Comparison of ENCODE assay signal across 8 cellular contexts in the genomic region with DNA sequence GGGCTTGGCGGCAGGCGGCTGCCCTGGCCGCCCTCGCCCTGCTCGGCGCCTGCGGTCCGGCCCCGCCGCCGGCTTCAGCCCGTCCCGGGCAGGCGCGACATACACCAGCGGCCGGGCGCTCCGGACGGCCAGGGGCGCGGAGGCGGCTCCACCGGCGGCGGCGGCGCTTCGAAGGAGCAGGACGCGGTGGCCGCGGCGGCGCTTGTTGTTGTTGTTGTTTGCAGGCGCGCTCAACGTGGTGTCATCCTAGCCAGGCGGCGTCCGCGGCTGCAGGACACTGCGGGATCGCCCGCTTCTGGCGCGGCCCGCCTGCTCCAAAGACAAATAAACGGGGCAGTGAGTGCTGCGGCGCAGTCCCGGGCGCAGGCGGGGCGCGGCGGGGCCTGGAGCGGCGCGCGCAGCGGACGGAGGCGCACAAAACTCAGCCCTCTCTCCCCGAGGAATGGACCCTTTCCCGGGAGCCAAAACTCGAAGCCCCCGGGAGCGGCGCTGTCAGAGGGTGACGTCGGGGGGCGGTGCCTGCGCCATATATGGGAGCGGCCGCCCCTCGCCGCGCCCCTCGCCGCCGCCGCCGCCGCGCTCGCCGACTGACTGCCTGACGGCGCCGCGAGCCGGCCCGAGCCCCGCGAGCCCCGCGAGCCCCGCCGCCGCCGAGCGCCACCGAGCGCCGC.
A peak's percentile ranks its signal among the peaks of the same experiment; 100 is the strongest.
DNase-seq lines count a peak whose midpoint lies in the region; ATAC-seq lines count a peak whose summit lies in the region.

A gene with protein sequence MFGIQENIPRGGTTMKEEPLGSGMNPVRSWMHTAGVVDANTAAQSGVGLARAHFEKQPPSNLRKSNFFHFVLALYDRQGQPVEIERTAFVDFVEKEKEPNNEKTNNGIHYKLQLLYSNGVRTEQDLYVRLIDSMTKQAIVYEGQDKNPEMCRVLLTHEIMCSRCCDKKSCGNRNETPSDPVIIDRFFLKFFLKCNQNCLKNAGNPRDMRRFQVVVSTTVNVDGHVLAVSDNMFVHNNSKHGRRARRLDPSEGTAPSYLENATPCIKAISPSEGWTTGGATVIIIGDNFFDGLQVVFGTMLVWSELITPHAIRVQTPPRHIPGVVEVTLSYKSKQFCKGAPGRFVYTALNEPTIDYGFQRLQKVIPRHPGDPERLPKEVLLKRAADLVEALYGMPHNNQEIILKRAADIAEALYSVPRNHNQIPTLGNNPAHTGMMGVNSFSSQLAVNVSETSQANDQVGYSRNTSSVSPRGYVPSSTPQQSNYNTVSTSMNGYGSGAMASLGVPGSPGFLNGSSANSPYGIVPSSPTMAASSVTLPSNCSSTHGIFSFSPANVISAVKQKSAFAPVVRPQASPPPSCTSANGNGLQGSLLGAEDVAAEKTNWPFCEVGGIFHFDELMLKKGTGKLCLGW (minus strand): TSS at position 444 of the 671 bp plus-strand sequence. CDS start 506 bp downstream, outside the sequence.

- ATAC-seq in HG03175 (IDR thresholded peaks at IDR 0.05; ENCODE audit: unreplicated experiment) (no peak), HG03108 (IDR thresholded peaks at IDR 0.05; ENCODE audit: unreplicated experiment) (no peak)

- DNase-seq in activated gamma-delta T cell treated with Interleukin-2 at 50 U/mL for 16 hours (peak; percentile 20), activated gamma-delta T cell (lab: John Stamatoyannopoulos, UW) (no peak), SW480 (ENCODE audit: low spot score) (peak; percentile 63), cerebellar cortex (ENCODE audit: low spot score) (peak; percentile 38), kidney glomerular epithelial cell (lab: John Stamatoyannopoulos, UW) (peak; percentile 26)
- DNase-seq in stimulated activated CD8-positive, alpha-beta memory T cell treated with anti-CD3 and anti-CD28 coated beads, Interleukin-15, amount 100 ng/mL, for 24 hours (ENCODE audit: low read depth): peak; percentile 29
